Comparison of ENCODE assay signal across 8 cellular contexts in the genomic region with DNA sequence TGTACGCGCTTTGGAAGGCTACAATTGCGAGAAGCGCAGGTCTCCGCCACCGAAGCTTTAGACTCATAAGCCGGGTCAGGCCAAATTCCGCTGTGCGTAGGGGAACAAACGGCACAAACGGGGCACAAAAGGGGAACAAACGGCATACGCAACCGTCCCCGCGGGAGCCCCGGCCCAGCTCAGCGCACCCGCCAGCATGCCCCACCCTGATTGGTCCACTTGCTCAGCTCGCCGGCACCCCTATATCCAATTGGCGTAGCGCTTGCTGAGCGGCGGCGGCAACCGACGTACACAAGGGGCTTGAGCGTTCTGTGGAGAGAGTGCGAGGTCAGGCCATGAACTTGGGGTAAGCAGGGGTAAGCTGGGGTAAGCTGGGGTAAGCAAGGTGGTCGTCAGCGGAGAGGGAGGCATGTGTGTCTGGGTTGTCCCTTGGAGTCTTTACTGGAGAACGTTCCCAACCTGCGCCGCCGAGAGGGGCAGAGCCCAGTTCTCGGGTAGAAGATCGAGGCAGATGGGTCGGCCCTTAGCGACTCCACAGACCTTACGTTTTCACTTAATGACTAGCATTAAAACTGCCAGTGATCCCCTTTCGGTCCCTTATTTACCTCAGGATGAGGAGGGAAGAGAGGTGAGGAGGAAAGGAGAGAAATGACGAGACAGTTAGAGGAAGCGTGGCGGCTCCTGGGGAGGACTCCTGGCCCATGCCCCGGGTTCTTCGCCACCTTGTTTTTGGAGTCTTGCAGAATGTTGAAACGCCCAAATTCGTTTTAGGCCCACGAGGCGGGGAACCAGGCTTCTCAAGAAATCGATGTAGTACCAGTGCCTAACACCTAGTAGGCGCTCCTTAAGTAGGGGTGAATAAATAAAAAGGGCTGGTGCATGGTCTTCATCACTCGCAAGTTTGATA. TPM values are rescaled to one million over a fixed set of nuclear protein-coding genes. Genes with fewer than 3 reads are reported as not detected.
DNase-seq lines count a peak whose midpoint lies in the region; ATAC-seq, FAIRE-seq and TF ChIP-seq lines count a peak whose summit lies in the region.

Gene CCDC66, plus strand, starts transcription at position 268 of the 907 bp plus-strand sequence. Its CDS starts 68 bp downstream, at position 336.

- H3K4me3 ChIP-seq in RWPE2 (ENCODE audit: severe bottlenecking) (peak within 1 kb of the TSS; percentile 53), fibroblast of the aortic adventitia (ENCODE audit: low read depth, low read length) (peak within 1 kb of the TSS; percentile 95)

- TF ChIP-seq CTCF in RWPE2 (IDR thresholded peaks at IDR 0.05; ENCODE audit: poor library complexity, severe bottlenecking): peak; percentile 81
- TF ChIP-seq CTCF in fibroblast of the aortic adventitia (IDR thresholded peaks at IDR 0.05; ENCODE audit: insufficient read depth, low read length): peak; percentile 87
- peak; percentile 71 to 74 (median 72) for TF ChIP-seq CTCF in nephron (IDR thresholded peaks at IDR 0.05; ENCODE audit: unreplicated experiment in 3 of 3)

- peak; percentile 99 for ATAC-seq in RWPE2 (ENCODE audit: low read depth)

- H3K27me3 ChIP-seq in RWPE2 (ENCODE audit: insufficient read depth, poor library complexity, severe bottlenecking): peaks cover 29% of the 10 kb centered on the region

- H3K4me3 Mint-ChIP-seq in nephron: peak within 1 kb of the TSS; percentile 94 to 98 (median 95)
- H3K4me3 Mint-ChIP-seq in stimulated activated naive CD8-positive, alpha-beta T cell treated with anti-CD3 and anti-CD28 coated beads, Interleukin-15, Interleukin-2, amounts not matched to agents 100 ng/mL and 50 ng/mL, for 24 hours: peak within 1 kb of the TSS; percentile 99

- H3K4me1 ChIP-seq in RWPE2 (ENCODE audit: insufficient read depth, poor library complexity, severe bottlenecking): peaks cover 6% of the 10 kb centered on the region

- FAIRE-seq in G401.6 (lab: Jason Lieb, UNC): peak; percentile 83
- peak; percentile 96 for FAIRE-seq in H54 (lab: Jason Lieb, UNC)

- H3K9me3 ChIP-seq in RWPE2 (ENCODE audit: severe bottlenecking): no peaks in the 10 kb centered on the region

- H3K36me3 ChIP-seq in RWPE2 (ENCODE audit: low read depth): peaks cover 38% of the 10 kb centered on the region

- H3K4me1 Mint-ChIP-seq in nephron: peaks cover 16% of the 10 kb centered on the region
- peaks cover 35% of the 10 kb centered on the region for H3K4me1 Mint-ChIP-seq in stimulated activated naive CD8-positive, alpha-beta T cell treated with anti-CD3 and anti-CD28 coated beads, Interleukin-15, Interleukin-2, amounts not matched to agents 100 ng/mL and 50 ng/mL, for 24 hours (ENCODE audit: low read depth)

- H3K27ac Mint-ChIP-seq in nephron: peak within 1 kb of the TSS; percentile 88 to 98 (median 95)
- H3K27ac Mint-ChIP-seq in stimulated activated naive CD8-positive, alpha-beta T cell treated with anti-CD3 and anti-CD28 coated beads, Interleukin-15, Interleukin-2, amounts not matched to agents 100 ng/mL and 50 ng/mL, for 24 hours: peak within 1 kb of the TSS; percentile 99

- H3K36me3 Mint-ChIP-seq in nephron (ENCODE audit: low read depth): peaks cover 13% of the 10 kb centered on the region
- H3K36me3 Mint-ChIP-seq in stimulated activated naive CD8-positive, alpha-beta T cell treated with anti-CD3 and anti-CD28 coated beads, Interleukin-15, Interleukin-2, amounts not matched to agents 100 ng/mL and 50 ng/mL, for 24 hours (ENCODE audit: low read depth): peaks cover 30% of the 10 kb centered on the region

- DNase-seq in H54 (ENCODE audit: insufficient read length, low spot score): peak; percentile 87
- peak; percentile 93 for DNase-seq in LoVo (ENCODE audit: low spot score)
- peak; percentile 92 for DNase-seq in RWPE2 (ENCODE audit: low spot score)
- DNase-seq in activated T-helper 9 cell treated with anti-CD3 and anti-CD28 coated beads, Interleukin-2, amount 50 U/mL, for 16 hours (ENCODE audit: low read depth): peak; percentile 88
- peak; percentile 92 for DNase-seq in fibroblast of the aortic adventitia (ENCODE audit: low read depth)

- no peaks in the 10 kb centered on the region for H3K9me3 Mint-ChIP-seq in nephron
- no peaks in the 10 kb centered on the region for H3K9me3 Mint-ChIP-seq in stimulated activated naive CD8-positive, alpha-beta T cell treated with anti-CD3 and anti-CD28 coated beads, Interleukin-15, Interleukin-2, amounts not matched to agents 100 ng/mL and 50 ng/mL, for 24 hours

- peak within 1 kb of the TSS; percentile 49 for H3K27ac ChIP-seq in RWPE2 (ENCODE audit: poor library complexity, severe bottlenecking)

- H3K27me3 Mint-ChIP-seq in nephron (ENCODE audit: low read depth): peaks cover 8% of the 10 kb centered on the region
- peaks cover 5% of the 10 kb centered on the region for H3K27me3 Mint-ChIP-seq in stimulated activated naive CD8-positive, alpha-beta T cell treated with anti-CD3 and anti-CD28 coated beads, Interleukin-15, Interleukin-2, amounts not matched to agents 100 ng/mL and 50 ng/mL, for 24 hours

- TF ChIP-seq POLR2A in H54 (IDR thresholded peaks at IDR 0.05; ENCODE audit: low read depth, low read length): peak; percentile 93

RNA-seq across cellular contexts. Expression of gene CCDC66, which starts in this region (rescaled TPM):
- 21.1 and 36.0 TPM in 2 replicates for total RNA-seq in fibroblast of the aortic adventitia (ENCODE audit: low replicate concordance)

Comparison
In these comparisons a context has a peak if more than half of its experiments do, and no peak if none do; other contexts are left out.
1. Peak in every context shown above with its lines: DNase-seq, ATAC-seq, H3K4me3 ChIP-seq and H3K27ac ChIP-seq.